1 cellular context compared by ENCODE assay signal in the genomic region with DNA sequence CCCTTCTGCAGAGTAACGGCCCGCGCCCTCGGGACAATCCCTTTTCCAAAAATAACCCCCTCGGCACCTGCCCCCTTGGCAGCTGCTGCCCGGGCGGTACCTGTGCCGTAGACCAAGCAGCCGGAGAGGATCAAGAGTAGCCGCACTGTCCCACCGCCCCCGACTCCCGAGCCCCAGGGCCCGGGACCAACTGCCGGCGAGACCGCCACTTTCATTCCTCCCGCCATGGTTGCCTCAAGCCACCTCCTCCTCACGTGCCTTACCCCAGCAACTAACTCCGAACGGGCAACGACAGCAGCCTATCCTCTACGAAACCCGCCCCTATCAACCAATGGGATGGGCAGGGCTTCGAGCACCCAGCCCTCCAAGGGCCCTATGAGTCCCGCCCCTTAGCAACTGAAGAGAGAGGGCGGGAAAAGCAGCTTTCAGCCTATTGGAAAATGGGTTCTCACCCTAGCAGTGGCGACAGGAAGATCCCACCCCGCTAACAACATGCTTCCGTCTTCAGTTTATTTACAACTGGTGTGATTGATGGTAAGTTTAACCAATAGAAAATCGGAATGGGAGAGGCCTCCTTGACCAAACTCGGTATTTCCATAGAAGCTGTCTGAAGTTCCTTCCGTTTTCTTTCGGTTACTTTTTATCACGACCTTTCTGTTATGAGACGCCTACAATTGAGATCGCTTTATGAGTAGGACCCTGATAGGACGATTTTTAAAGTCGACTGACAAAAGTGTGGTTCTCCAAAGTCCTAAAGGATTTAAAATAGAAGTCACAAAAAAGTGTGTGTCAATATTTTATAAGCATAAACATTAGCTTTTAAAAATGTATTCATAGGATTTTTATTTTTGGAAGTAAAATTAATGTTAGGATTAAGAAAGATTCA.
TF ChIP-seq lines count a peak whose summit lies in the region.

A gene with protein sequence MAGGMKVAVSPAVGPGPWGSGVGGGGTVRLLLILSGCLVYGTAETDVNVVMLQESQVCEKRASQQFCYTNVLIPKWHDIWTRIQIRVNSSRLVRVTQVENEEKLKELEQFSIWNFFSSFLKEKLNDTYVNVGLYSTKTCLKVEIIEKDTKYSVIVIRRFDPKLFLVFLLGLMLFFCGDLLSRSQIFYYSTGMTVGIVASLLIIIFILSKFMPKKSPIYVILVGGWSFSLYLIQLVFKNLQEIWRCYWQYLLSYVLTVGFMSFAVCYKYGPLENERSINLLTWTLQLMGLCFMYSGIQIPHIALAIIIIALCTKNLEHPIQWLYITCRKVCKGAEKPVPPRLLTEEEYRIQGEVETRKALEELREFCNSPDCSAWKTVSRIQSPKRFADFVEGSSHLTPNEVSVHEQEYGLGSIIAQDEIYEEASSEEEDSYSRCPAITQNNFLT (minus strand): TSS at position 273 of the 886 bp plus-strand sequence. CDS start 46 bp downstream, at position 227.

TF ChIP-seq in HepG2, 621 proteins besides CTCF, POLR2A, EP300 and RAD21 (continued from another document and continues in another):
- TF ChIP-seq HINFP (CRISPR knock-in tag; IDR thresholded peaks at IDR 0.05; ENCODE audit: low read depth) (peak; percentile 28; the same call in 1 of the 2 replicates), ZFP41 (CRISPR knock-in tag; IDR thresholded peaks at IDR 0.05; ENCODE audit: borderline replicate concordance) (no peak), HOXA9 (CRISPR knock-in tag; IDR thresholded peaks at IDR 0.05; ENCODE audit: borderline replicate concordance) (peak; percentile 74), ZNF768 (CRISPR knock-in tag; IDR thresholded peaks at IDR 0.05) (peak; percentile 27; the same call in 1 of the 2 replicates), MNT (IDR thresholded peaks at IDR 0.05) (peak; percentile 91), BRCA1 (CRISPR knock-in tag; IDR thresholded peaks at IDR 0.05) (0 out of 2 replicates have a peak, but pooled peaks have one; percentile 6), TRIM22 (IDR thresholded peaks at IDR 0.05) (no peak), CEBPZ (IDR thresholded peaks at IDR 0.05; ENCODE audit: low read length) (peak; percentile 80), SNRNP70 (IDR thresholded peaks at IDR 0.05; ENCODE audit: low read depth, low read length) (no peak), TGIF2 (CRISPR knock-in tag; IDR thresholded peaks at IDR 0.05) (peak; percentile 80; the same call in 1 of the 2 replicates), ZNF790 (CRISPR knock-in tag; IDR thresholded peaks at IDR 0.05; ENCODE audit: borderline replicate concordance) (no peak), SAP130 (CRISPR knock-in tag; IDR thresholded peaks at IDR 0.05; ENCODE audit: low read depth) (peak; percentile 99), CERS6 (CRISPR knock-in tag; IDR thresholded peaks at IDR 0.05) (no peak), ZSCAN9 (CRISPR knock-in tag; IDR thresholded peaks at IDR 0.05; ENCODE audit: borderline replicate concordance) (peak; percentile 62; the same call in 1 of the 2 replicates), YEATS2 (CRISPR knock-in tag; IDR thresholded peaks at IDR 0.05; ENCODE audit: borderline replicate concordance) (peak; percentile 88; the same call in 1 of the 2 replicates), ZNF33B (CRISPR knock-in tag; IDR thresholded peaks at IDR 0.05) (no peak), SP4 (CRISPR knock-in tag; IDR thresholded peaks at IDR 0.05) (peak; percentile 91), ZNF674 (CRISPR knock-in tag; IDR thresholded peaks at IDR 0.05; ENCODE audit: low read depth) (no peak)
- TF ChIP-seq, protein P1, sequence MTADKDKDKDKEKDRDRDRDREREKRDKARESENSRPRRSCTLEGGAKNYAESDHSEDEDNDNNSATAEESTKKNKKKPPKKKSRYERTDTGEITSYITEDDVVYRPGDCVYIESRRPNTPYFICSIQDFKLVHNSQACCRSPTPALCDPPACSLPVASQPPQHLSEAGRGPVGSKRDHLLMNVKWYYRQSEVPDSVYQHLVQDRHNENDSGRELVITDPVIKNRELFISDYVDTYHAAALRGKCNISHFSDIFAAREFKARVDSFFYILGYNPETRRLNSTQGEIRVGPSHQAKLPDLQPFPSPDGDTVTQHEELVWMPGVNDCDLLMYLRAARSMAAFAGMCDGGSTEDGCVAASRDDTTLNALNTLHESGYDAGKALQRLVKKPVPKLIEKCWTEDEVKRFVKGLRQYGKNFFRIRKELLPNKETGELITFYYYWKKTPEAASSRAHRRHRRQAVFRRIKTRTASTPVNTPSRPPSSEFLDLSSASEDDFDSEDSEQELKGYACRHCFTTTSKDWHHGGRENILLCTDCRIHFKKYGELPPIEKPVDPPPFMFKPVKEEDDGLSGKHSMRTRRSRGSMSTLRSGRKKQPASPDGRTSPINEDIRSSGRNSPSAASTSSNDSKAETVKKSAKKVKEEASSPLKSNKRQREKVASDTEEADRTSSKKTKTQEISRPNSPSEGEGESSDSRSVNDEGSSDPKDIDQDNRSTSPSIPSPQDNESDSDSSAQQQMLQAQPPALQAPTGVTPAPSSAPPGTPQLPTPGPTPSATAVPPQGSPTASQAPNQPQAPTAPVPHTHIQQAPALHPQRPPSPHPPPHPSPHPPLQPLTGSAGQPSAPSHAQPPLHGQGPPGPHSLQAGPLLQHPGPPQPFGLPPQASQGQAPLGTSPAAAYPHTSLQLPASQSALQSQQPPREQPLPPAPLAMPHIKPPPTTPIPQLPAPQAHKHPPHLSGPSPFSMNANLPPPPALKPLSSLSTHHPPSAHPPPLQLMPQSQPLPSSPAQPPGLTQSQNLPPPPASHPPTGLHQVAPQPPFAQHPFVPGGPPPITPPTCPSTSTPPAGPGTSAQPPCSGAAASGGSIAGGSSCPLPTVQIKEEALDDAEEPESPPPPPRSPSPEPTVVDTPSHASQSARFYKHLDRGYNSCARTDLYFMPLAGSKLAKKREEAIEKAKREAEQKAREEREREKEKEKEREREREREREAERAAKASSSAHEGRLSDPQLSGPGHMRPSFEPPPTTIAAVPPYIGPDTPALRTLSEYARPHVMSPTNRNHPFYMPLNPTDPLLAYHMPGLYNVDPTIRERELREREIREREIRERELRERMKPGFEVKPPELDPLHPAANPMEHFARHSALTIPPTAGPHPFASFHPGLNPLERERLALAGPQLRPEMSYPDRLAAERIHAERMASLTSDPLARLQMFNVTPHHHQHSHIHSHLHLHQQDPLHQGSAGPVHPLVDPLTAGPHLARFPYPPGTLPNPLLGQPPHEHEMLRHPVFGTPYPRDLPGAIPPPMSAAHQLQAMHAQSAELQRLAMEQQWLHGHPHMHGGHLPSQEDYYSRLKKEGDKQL (CRISPR knock-in tag; IDR thresholded peaks at IDR 0.05; ENCODE audit: low read depth): no peak
- TF ChIP-seq, protein P2, sequence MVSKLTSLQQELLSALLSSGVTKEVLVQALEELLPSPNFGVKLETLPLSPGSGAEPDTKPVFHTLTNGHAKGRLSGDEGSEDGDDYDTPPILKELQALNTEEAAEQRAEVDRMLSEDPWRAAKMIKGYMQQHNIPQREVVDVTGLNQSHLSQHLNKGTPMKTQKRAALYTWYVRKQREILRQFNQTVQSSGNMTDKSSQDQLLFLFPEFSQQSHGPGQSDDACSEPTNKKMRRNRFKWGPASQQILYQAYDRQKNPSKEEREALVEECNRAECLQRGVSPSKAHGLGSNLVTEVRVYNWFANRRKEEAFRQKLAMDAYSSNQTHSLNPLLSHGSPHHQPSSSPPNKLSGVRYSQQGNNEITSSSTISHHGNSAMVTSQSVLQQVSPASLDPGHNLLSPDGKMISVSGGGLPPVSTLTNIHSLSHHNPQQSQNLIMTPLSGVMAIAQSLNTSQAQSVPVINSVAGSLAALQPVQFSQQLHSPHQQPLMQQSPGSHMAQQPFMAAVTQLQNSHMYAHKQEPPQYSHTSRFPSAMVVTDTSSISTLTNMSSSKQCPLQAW (CRISPR knock-in tag; IDR thresholded peaks at IDR 0.05): peak; percentile 56; the same call in 1 of the 2 replicates
- TF ChIP-seq, protein P3, sequence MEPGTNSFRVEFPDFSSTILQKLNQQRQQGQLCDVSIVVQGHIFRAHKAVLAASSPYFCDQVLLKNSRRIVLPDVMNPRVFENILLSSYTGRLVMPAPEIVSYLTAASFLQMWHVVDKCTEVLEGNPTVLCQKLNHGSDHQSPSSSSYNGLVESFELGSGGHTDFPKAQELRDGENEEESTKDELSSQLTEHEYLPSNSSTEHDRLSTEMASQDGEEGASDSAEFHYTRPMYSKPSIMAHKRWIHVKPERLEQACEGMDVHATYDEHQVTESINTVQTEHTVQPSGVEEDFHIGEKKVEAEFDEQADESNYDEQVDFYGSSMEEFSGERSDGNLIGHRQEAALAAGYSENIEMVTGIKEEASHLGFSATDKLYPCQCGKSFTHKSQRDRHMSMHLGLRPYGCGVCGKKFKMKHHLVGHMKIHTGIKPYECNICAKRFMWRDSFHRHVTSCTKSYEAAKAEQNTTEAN (CRISPR knock-in tag; conservative IDR thresholded peaks at IDR 0.05): no peak
- TF ChIP-seq, protein P4, sequence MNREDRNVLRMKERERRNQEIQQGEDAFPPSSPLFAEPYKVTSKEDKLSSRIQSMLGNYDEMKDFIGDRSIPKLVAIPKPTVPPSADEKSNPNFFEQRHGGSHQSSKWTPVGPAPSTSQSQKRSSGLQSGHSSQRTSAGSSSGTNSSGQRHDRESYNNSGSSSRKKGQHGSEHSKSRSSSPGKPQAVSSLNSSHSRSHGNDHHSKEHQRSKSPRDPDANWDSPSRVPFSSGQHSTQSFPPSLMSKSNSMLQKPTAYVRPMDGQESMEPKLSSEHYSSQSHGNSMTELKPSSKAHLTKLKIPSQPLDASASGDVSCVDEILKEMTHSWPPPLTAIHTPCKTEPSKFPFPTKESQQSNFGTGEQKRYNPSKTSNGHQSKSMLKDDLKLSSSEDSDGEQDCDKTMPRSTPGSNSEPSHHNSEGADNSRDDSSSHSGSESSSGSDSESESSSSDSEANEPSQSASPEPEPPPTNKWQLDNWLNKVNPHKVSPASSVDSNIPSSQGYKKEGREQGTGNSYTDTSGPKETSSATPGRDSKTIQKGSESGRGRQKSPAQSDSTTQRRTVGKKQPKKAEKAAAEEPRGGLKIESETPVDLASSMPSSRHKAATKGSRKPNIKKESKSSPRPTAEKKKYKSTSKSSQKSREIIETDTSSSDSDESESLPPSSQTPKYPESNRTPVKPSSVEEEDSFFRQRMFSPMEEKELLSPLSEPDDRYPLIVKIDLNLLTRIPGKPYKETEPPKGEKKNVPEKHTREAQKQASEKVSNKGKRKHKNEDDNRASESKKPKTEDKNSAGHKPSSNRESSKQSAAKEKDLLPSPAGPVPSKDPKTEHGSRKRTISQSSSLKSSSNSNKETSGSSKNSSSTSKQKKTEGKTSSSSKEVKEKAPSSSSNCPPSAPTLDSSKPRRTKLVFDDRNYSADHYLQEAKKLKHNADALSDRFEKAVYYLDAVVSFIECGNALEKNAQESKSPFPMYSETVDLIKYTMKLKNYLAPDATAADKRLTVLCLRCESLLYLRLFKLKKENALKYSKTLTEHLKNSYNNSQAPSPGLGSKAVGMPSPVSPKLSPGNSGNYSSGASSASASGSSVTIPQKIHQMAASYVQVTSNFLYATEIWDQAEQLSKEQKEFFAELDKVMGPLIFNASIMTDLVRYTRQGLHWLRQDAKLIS (CRISPR knock-in tag; IDR thresholded peaks at IDR 0.05): no peak
